ENCODE assay signal across 8 cellular contexts in genomic region chr4:1693131-1693896, GRCh38. TPM values are rescaled to one million over a fixed set of nuclear protein-coding genes. Genes with fewer than 3 reads are reported as not detected.
DNase-seq lines count a peak whose midpoint lies in the region; ATAC-seq and TF ChIP-seq lines count a peak whose summit lies in the region.

No MANE protein-coding gene starts in this region.

- POLR2A ChIA-PET in BJ (lab: Charles Lee): interaction anchor here (1.0 kb wide), 1 partner anchor 19 kb away, joined by 3 read pairs; the partner anchor contains the start of gene SLBP

- 38 to 50% methylated on average over 2 to 6 of the region's 7 CpGs for WGBS in gastroesophageal sphincter (ENCODE audit: low coverage in 1 of 2), 2 donors
- WGBS in upper lobe of left lung, 2 donors: 27 to 31% methylated on average over 7 of the region's 7 CpGs

- H3K4me1 ChIP-seq in gastroesophageal sphincter (no peaks in the 10 kb centered on the region), upper lobe of left lung (peaks cover 0 to 16% (median 0%) of the 10 kb centered on the region in 4 donors)

- H3K4me3 ChIP-seq in BJ (ENCODE audit: low read depth, low read length) (no peak overlapping the region), gastroesophageal sphincter (no peak overlapping the region), upper lobe of left lung (no peak overlapping the region)

- H3K9me3 ChIP-seq in gastroesophageal sphincter (no peaks in the 10 kb centered on the region), upper lobe of left lung (no peaks in the 10 kb centered on the region)

- peaks cover 21% of the 10 kb centered on the region for H3K36me3 ChIP-seq in BJ (ENCODE audit: control insufficient read depth, insufficient read depth, low read length)
- peaks cover 0 to 83% of the 10 kb centered on the region in 2 donors for H3K36me3 ChIP-seq in gastroesophageal sphincter
- H3K36me3 ChIP-seq in upper lobe of left lung: peaks cover 0 to 74% (median 62%) of the 10 kb centered on the region in 4 donors

- DNase-seq in BJ (ENCODE audit: low read depth) (no peak), SHP77 treated with DMSO at 0.1 percent for 48 hours (lab: John Stamatoyannopoulos, UW) (peak; percentile 12), pons (ENCODE audit: low spot score) (peak; percentile 69), upper lobe of left lung (peak in 1 of 2 donors; percentile 83)
- peak; percentile 67 for DNase-seq in activated T-helper 9 cell treated with anti-CD3 and anti-CD28 coated beads, Interleukin-2, amount 50 U/mL, for 16 hours (ENCODE audit: low read depth)

- TF ChIP-seq EP300 in gastroesophageal sphincter (IDR thresholded peaks at IDR 0.05) (no peak), upper lobe of left lung (IDR thresholded peaks at IDR 0.05) (no peak)

- no peak overlapping the region for H3K27ac ChIP-seq in gastroesophageal sphincter
- peak overlapping the region in 1 of 4 donors; percentile 20 for H3K27ac ChIP-seq in upper lobe of left lung

- TF ChIP-seq POLR2A in gastroesophageal sphincter (IDR thresholded peaks at IDR 0.05) (no peak), upper lobe of left lung (IDR thresholded peaks at IDR 0.05) (no peak)

- H3K27me3 ChIP-seq in BJ (ENCODE audit: control insufficient read depth, insufficient read depth, low read length): no peaks in the 10 kb centered on the region
- no peaks in the 10 kb centered on the region for H3K27me3 ChIP-seq in gastroesophageal sphincter
- no peaks in the 10 kb centered on the region for H3K27me3 ChIP-seq in upper lobe of left lung

- TF ChIP-seq CTCF in BJ (IDR thresholded peaks at IDR 0.05; ENCODE audit: insufficient read depth, low read depth, low read length) (peak; percentile 96), LNCAP (IDR thresholded peaks at IDR 0.05) (peak; percentile 98), gastroesophageal sphincter (IDR thresholded peaks at IDR 0.05) (peak in 3 of 4 experiments; percentile 81 to 92 (median 82)), upper lobe of left lung (IDR thresholded peaks at IDR 0.05) (peak; percentile 83 to 95 (median 88))

- peak; percentile 81 for ATAC-seq in GM19452 (IDR thresholded peaks at IDR 0.05; ENCODE audit: unreplicated experiment)
- ATAC-seq in gastroesophageal sphincter: peak; percentile 84
- ATAC-seq in upper lobe of left lung (ENCODE audit: low FRiP score in 2 of 2): peak; percentile 89 to 91

- CTCF ChIA-PET in BJ (lab: Yijun Ruan, JAX): interaction anchor here (0.6 to 10.9 kb wide), 23 partner anchors 10 to 347 kb away, joined by 3 to 167 read pairs (median 5); partner anchors contain the start of genes SLBP, TACC3 and TMEM129

RNA-seq across cellular contexts. Expression of gene FAM53A, which starts 9.2 kb away (rescaled TPM):
- 2.0 and 3.7 TPM in 2 replicates for polyA plus RNA-seq in BJ (2011; rRNA removed)
- 5.1 and 5.2 TPM in 2 replicates for polyA minus RNA-seq in BJ (2011; rRNA and poly(A)+ RNA removed)
- total RNA-seq in gastroesophageal sphincter (10 to 100 TPM in 1 of 4 donors, 1 to 10 TPM in 3; 1.2 to 18.4 (median 4.9) TPM), upper lobe of left lung (10 to 100 TPM in 1 of 6 donors, 1 to 10 TPM in 4, under 1 TPM in 1; 0.59 to 17.8 (median 2.5) TPM)

RNA-seq across cellular contexts. Expression of gene SLBP, which starts 18.8 kb away (rescaled TPM):
- polyA plus RNA-seq in BJ (2011; rRNA removed): 36.9 and 56.7 TPM in 2 replicates
- polyA minus RNA-seq in BJ (2011; rRNA and poly(A)+ RNA removed): 13.5 and 17.8 TPM in 2 replicates
- total RNA-seq in gastroesophageal sphincter: 10 to 100 TPM; 34.1 to 54.0 (median 38.6) TPM
- 10 to 100 TPM; 33.0 to 51.1 (median 38.0) TPM for total RNA-seq in upper lobe of left lung

RNA-seq across cellular contexts. Expression of gene TMEM129, which starts 27.8 kb away (rescaled TPM):
- polyA plus RNA-seq in BJ (2011; rRNA removed): 23.7 and 33.8 TPM in 2 replicates
- polyA minus RNA-seq in BJ (2011; rRNA and poly(A)+ RNA removed): 14.7 and 19.5 TPM in 2 replicates
- total RNA-seq in gastroesophageal sphincter: 10 to 100 TPM; 46.6 to 94.2 (median 64.6) TPM
- 10 to 100 TPM; 38.9 to 99.1 (median 49.6) TPM for total RNA-seq in upper lobe of left lung

RNA-seq across cellular contexts. Expression of gene TACC3, which starts 28.0 kb away (rescaled TPM):
- 13.8 and 24.0 TPM in 2 replicates for polyA plus RNA-seq in BJ (2011; rRNA removed)
- polyA minus RNA-seq in BJ (2011; rRNA and poly(A)+ RNA removed): 11.8 and 15.6 TPM in 2 replicates
- 1 to 10 TPM; 6.0 to 8.2 (median 7.1) TPM for total RNA-seq in gastroesophageal sphincter
- total RNA-seq in upper lobe of left lung: 10 to 100 TPM in 5 of 6 donors, 1 to 10 TPM in 1; 8.9 to 47.4 (median 21.9) TPM
